8 cellular contexts compared by ENCODE assay signal in the genomic region with DNA sequence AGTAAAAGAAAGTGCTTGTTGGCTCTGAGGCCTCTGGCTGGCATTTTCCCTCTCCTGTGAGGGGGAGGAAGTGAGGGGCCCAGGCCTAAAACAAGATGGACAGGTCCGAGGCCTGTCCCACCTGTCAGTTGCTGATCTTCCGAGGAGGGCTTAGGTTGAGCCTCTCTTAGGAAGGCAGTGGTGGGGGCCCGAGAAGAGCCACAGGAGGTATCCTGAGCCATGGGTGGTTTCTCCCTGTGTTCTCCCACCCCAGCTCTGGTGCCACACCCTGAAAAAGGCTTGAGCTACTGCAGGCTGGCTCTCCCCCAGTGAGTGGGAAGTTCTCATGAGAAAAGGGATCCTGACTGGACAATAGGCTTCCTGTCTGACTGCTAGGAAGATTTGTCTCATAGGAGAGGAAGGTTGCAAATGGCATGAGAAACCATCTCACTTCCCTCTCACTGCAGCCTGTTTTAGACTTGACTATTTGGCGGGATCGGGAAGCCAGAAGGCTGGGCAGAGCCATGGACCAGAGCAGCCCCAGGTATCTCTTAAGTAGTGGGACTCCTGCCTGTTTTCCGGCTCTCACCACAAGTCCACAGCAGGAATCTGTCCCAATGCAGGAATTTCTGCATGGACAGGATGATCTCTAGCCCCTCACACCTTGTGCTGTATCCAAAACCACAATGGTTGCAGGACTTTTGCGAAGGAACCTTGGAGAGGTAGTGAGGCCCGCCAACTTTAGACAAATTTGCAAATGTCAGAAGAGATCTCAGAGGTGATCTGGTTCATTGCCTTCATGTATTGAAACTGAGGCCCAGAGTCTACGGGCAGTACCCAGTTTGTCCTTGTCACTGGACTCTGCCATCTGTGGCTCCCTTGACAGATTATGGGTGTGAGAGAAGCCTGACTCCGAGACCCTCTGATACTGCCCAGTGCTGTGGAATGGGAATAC.
A peak's percentile ranks its signal among the peaks of the same experiment; 100 is the strongest.
DNase-seq lines count a peak whose midpoint lies in the region; ATAC-seq, FAIRE-seq and TF ChIP-seq lines count a peak whose summit lies in the region.

No MANE protein-coding gene starts in this region.

- no peak for FAIRE-seq in kidney (lab: Jason Lieb, UNC)

- peaks cover 21% of the 10 kb centered on the region for H3K36me3 Mint-ChIP-seq in activated CD4-positive, alpha-beta T cell treated with anti-CD3 and anti-CD28 coated beads for 36 hours (ENCODE audit: low read depth)
- peaks cover 50% of the 10 kb centered on the region for H3K36me3 Mint-ChIP-seq in activated CD4-positive, alpha-beta memory T cell treated with anti-CD3 and anti-CD28 coated beads, Interleukin-2, amount 10 ng/mL, durations not matched to agents 7 days and 5 days (ENCODE audit: low read depth)

- POLR2A ChIA-PET in activated CD4-positive, alpha-beta T cell treated with anti-CD3 and anti-CD28 coated beads for 36 hours (lab: Charles Lee): no interaction called here
- POLR2A ChIA-PET in activated CD4-positive, alpha-beta memory T cell treated with anti-CD3 and anti-CD28 coated beads, Interleukin-2, amount 10 ng/mL, durations not matched to agents 7 days and 5 days (lab: Charles Lee): interaction anchor here (1.3 kb wide), 1 partner anchor 9 kb away, joined by 5 read pairs; no protein-coding TSS in a partner anchor

- TF ChIP-seq CTCF in kidney (IDR thresholded peaks at IDR 0.05; ENCODE audit: borderline replicate concordance, extremely low read depth, insufficient read depth): no peak

- no peak overlapping the region for H3K4me3 Mint-ChIP-seq in activated CD4-positive, alpha-beta T cell treated with anti-CD3 and anti-CD28 coated beads for 36 hours
- H3K4me3 Mint-ChIP-seq in activated CD4-positive, alpha-beta memory T cell treated with anti-CD3 and anti-CD28 coated beads, Interleukin-2, amount 10 ng/mL, durations not matched to agents 7 days and 5 days: no peak overlapping the region

- 93% methylated on average over 10 of the region's 10 CpGs for WGBS in thymus

- no peak for DNase-seq in activated CD4-positive, alpha-beta T cell treated with anti-CD3 and anti-CD28 coated beads for 36 hours
- no peak for DNase-seq in activated CD4-positive, alpha-beta T cell treated with anti-CD3 and anti-CD28 coated beads, Interleukin-2, amount 50 U/mL, for 1 hour
- DNase-seq in activated CD4-positive, alpha-beta memory T cell treated with anti-CD3 and anti-CD28 coated beads, Interleukin-2, amount 10 ng/mL, durations not matched to agents 7 days and 5 days: no peak
- DNase-seq in kidney: peak; percentile 69
- DNase-seq in NCI-H345 (lab: John Stamatoyannopoulos, UW): no peak
- DNase-seq in central memory CD4-positive, alpha-beta T cell: no peak

- H3K27me3 ChIP-seq in thymus (ENCODE audit: control insufficient read depth, insufficient read depth): no peaks in the 10 kb centered on the region

- peaks cover 46 to 57% of the 10 kb centered on the region in 2 donors for H3K4me1 ChIP-seq in kidney (ENCODE audit: control insufficient read depth in 1 of 2, insufficient read depth in 1 of 2, low read depth in 1 of 2, low read length in 2 of 2)
- peaks cover 13% of the 10 kb centered on the region for H3K4me1 ChIP-seq in thymus (ENCODE audit: control insufficient read depth, insufficient read depth, low read length)

- peak overlapping the region; percentile 69 for H3K27ac Mint-ChIP-seq in activated CD4-positive, alpha-beta T cell treated with anti-CD3 and anti-CD28 coated beads for 36 hours
- peak overlapping the region; percentile 8 for H3K27ac Mint-ChIP-seq in activated CD4-positive, alpha-beta memory T cell treated with anti-CD3 and anti-CD28 coated beads, Interleukin-2, amount 10 ng/mL, durations not matched to agents 7 days and 5 days

- no peak overlapping the region for H3K9ac ChIP-seq in kidney (ENCODE audit: low read length in 2 of 2)

- H3K9me3 ChIP-seq in kidney (ENCODE audit: control insufficient read depth in 1 of 2, low read length in 2 of 2): no peaks in the 10 kb centered on the region
- H3K9me3 ChIP-seq in thymus (ENCODE audit: control insufficient read depth): no peaks in the 10 kb centered on the region

- H3K36me3 ChIP-seq in kidney (ENCODE audit: control insufficient read depth in 1 of 2, insufficient read depth in 2 of 2, low read length in 2 of 2) (no peaks in the 10 kb centered on the region), thymus (ENCODE audit: control insufficient read depth, insufficient read depth) (peaks cover 11% of the 10 kb centered on the region)

- ATAC-seq in activated CD4-positive, alpha-beta T cell treated with anti-CD3 and anti-CD28 coated beads for 36 hours: no peak
- no peak for ATAC-seq in GM19455 (IDR thresholded peaks at IDR 0.05; ENCODE audit: unreplicated experiment)

- H3K9me3 Mint-ChIP-seq in activated CD4-positive, alpha-beta T cell treated with anti-CD3 and anti-CD28 coated beads for 36 hours (ENCODE audit: low read depth): no peaks in the 10 kb centered on the region
- H3K9me3 Mint-ChIP-seq in activated CD4-positive, alpha-beta memory T cell treated with anti-CD3 and anti-CD28 coated beads, Interleukin-2, amount 10 ng/mL, durations not matched to agents 7 days and 5 days: no peaks in the 10 kb centered on the region

- intact Hi-C loops in activated CD4-positive, alpha-beta T cell treated with anti-CD3 and anti-CD28 coated beads for 36 hours (cut with DNase I, micrococcal nuclease): no loop called here
- intact Hi-C loops in kidney (cut with DNase I): no loop called here

- H3K4me3 ChIP-seq in kidney (ENCODE audit: low read length in 2 of 2) (no peak overlapping the region), thymus (ENCODE audit: low read length) (no peak overlapping the region)

- CTCF ChIA-PET in activated CD4-positive, alpha-beta T cell treated with anti-CD3 and anti-CD28 coated beads for 36 hours (lab: Charles Lee): interaction anchor here (0.8 to 1.0 kb wide), 3 partner anchors 63 to 763 kb away, joined by 3 to 4 read pairs (median 3); no protein-coding TSS in a partner anchor
- CTCF ChIA-PET in activated CD4-positive, alpha-beta memory T cell treated with anti-CD3 and anti-CD28 coated beads, Interleukin-2, amount 10 ng/mL, durations not matched to agents 7 days and 5 days (lab: Charles Lee): interaction anchor here (1.2 kb wide), 1 partner anchor 32 kb away, joined by 3 read pairs; no protein-coding TSS in a partner anchor

- H3K27me3 Mint-ChIP-seq in activated CD4-positive, alpha-beta T cell treated with anti-CD3 and anti-CD28 coated beads for 36 hours: no peaks in the 10 kb centered on the region
- no peaks in the 10 kb centered on the region for H3K27me3 Mint-ChIP-seq in activated CD4-positive, alpha-beta memory T cell treated with anti-CD3 and anti-CD28 coated beads, Interleukin-2, amount 10 ng/mL, durations not matched to agents 7 days and 5 days

- H3K4me1 Mint-ChIP-seq in activated CD4-positive, alpha-beta T cell treated with anti-CD3 and anti-CD28 coated beads for 36 hours: peaks cover 88% of the 10 kb centered on the region
- peaks cover 75% of the 10 kb centered on the region for H3K4me1 Mint-ChIP-seq in activated CD4-positive, alpha-beta memory T cell treated with anti-CD3 and anti-CD28 coated beads, Interleukin-2, amount 10 ng/mL, durations not matched to agents 7 days and 5 days

- H3K27ac ChIP-seq in kidney (ENCODE audit: low read depth in 2 of 2, low read length in 2 of 2) (peak overlapping the region; percentile 68 to 89), thymus (ENCODE audit: low read depth) (peak overlapping the region; percentile 72)
